10 cellular contexts compared by ENCODE assay signal in the genomic region with DNA sequence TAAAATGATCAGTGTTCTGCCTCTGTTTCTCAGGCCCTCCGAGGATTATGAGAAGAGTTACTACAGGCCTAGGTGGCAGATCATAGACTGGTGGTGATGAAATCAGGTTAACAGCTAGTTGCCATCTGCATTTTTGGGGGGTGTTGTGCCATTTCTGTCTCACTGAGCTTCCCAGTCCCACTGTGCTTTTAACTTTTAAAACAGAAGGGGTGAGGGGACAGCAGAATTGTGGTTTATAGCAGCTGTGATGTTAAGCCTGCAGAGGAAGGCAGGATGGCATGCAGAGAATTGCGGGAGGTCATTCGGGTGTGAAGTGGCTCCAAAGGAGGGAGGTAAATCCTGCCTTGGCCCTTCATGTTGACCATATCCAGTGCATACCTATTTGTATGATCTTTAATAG. TPM values are rescaled to one million over a fixed set of nuclear protein-coding genes. Genes with fewer than 3 reads are reported as not detected.
DNase-seq lines count a peak whose midpoint lies in the region; ATAC-seq and TF ChIP-seq lines count a peak whose summit lies in the region.
"Had no signal": no experiment of that assay in that cellular context is flagged by ENCODE, and none has a peak within 500 bp of the region (broad histone marks: within the 10 kb centered on the region; RNA-seq: fewer than 3 reads in every experiment).

No MANE protein-coding gene starts in this region.

- no peaks in the 10 kb centered on the region for H3K9me3 ChIP-seq in CD8-positive, alpha-beta T cell (ENCODE audit: low read length)
- H3K9me3 ChIP-seq in HUES64 (ENCODE audit: insufficient read depth, low read depth, low read length) (no peaks in the 10 kb centered on the region), MM.1S (replicated peaks; ENCODE audit: insufficient read depth, low read length) (no peaks in the 10 kb centered on the region)

- no peaks in the 10 kb centered on the region for H3K9me3 Mint-ChIP-seq in CD8-positive, alpha-beta T cell
- H3K9me3 Mint-ChIP-seq in activated naive CD8-positive, alpha-beta T cell treated with anti-CD3 and anti-CD28 coated beads, Interleukin-2, amount 50 U/mL, for 24 hours, result no peaks in the 10 kb centered on the region
- H3K9me3 Mint-ChIP-seq in naive thymus-derived CD8-positive, alpha-beta T cell, result no peaks in the 10 kb centered on the region

- CTCF ChIA-PET in CD8-positive, alpha-beta T cell (lab: Charles Lee), result interaction anchor here (1.1 to 1.5 kb wide), 2 partner anchors 26 to 44 kb away, joined by 3 read pairs; no protein-coding TSS in a partner anchor

- H3K4me3 Mint-ChIP-seq in CD8-positive, alpha-beta T cell, result peak overlapping the region; percentile 44
- H3K4me3 Mint-ChIP-seq in activated naive CD8-positive, alpha-beta T cell treated with anti-CD3 and anti-CD28 coated beads, Interleukin-2, amount 50 U/mL, for 24 hours, result peak overlapping the region; percentile 21
- peak overlapping the region; percentile 9 to 73 (median 61) for H3K4me3 Mint-ChIP-seq in naive thymus-derived CD8-positive, alpha-beta T cell

- H3K36me3 Mint-ChIP-seq in CD8-positive, alpha-beta T cell, result peaks cover 31% of the 10 kb centered on the region
- peaks cover 44% of the 10 kb centered on the region for H3K36me3 Mint-ChIP-seq in activated naive CD8-positive, alpha-beta T cell treated with anti-CD3 and anti-CD28 coated beads, Interleukin-2, amount 50 U/mL, for 24 hours (ENCODE audit: low read depth)
- peaks cover 0 to 17% (median 4%) of the 10 kb centered on the region in 3 donors for H3K36me3 Mint-ChIP-seq in naive thymus-derived CD8-positive, alpha-beta T cell

- 35% methylated on average over 3 of the region's 3 CpGs for WGBS in HUES64

- H3K4me2 ChIP-seq in MM.1S (ENCODE audit: low read depth, low read length), result no peak overlapping the region

- no peaks in the 10 kb centered on the region for H3K36me3 ChIP-seq in CD8-positive, alpha-beta T cell (ENCODE audit: insufficient read depth, low read length)
- H3K36me3 ChIP-seq in HUES64 (ENCODE audit: insufficient read depth, low read length) (peaks cover 3% of the 10 kb centered on the region), MM.1S (replicated peaks; ENCODE audit: insufficient read depth, low read length) (no peaks in the 10 kb centered on the region)

- H3K9me2 ChIP-seq in MM.1S (replicated peaks; ENCODE audit: insufficient read depth, low read length), result no peaks in the 10 kb centered on the region

- peaks cover 97% of the 10 kb centered on the region for H3K79me2 ChIP-seq in MM.1S (ENCODE audit: low read length)

- POLR2A ChIA-PET in CD8-positive, alpha-beta T cell (lab: Charles Lee), result interaction anchor here (1.0 kb wide), 1 partner anchor 81 kb away, joined by 3 read pairs; no protein-coding TSS in a partner anchor
- POLR2A ChIA-PET in naive thymus-derived CD8-positive, alpha-beta T cell (lab: Charles Lee), result interaction anchor here (0.8 to 1.4 kb wide), 2 partner anchors 11 to 13 kb away, joined by 3 to 6 read pairs; no protein-coding TSS in a partner anchor

- H3K4me3 ChIP-seq in CD8-positive, alpha-beta T cell (ENCODE audit: low read depth, low read length), result no peak overlapping the region
- H3K4me3 ChIP-seq in HUES64 (ENCODE audit: low read length), result no peak overlapping the region; the same call in 1 of the 2 replicates
- H3K4me3 ChIP-seq in MM.1S (ENCODE audit: low read length), result no peak overlapping the region

- H3K27ac ChIP-seq in CD8-positive, alpha-beta T cell (ENCODE audit: low read depth, low read length), result no peak overlapping the region
- H3K27ac ChIP-seq in HUES64 (ENCODE audit: low read depth, low read length) (peak overlapping the region; percentile 70), MM.1S (ENCODE audit: low read length) (no peak overlapping the region)

- H3K27me3 ChIP-seq in CD8-positive, alpha-beta T cell (ENCODE audit: insufficient read depth, low read length), result no peaks in the 10 kb centered on the region
- H3K27me3 ChIP-seq in HUES64 (ENCODE audit: insufficient read depth, low read length), result no peaks in the 10 kb centered on the region
- H3K27me3 ChIP-seq in MM.1S (replicated peaks; ENCODE audit: insufficient read depth, low read length), result no peaks in the 10 kb centered on the region

- no peak overlapping the region for H3K9ac ChIP-seq in HUES64 (ENCODE audit: low read depth, low read length)
- H3K9ac ChIP-seq in MM.1S (ENCODE audit: low read length), result no peak overlapping the region

- ATAC-seq in CD8-positive, alpha-beta T cell, result no peak
- no peak for ATAC-seq in activated naive CD8-positive, alpha-beta T cell treated with anti-CD3 and anti-CD28 coated beads, Interleukin-2, amount 50 U/mL, for 24 hours
- ATAC-seq in naive thymus-derived CD8-positive, alpha-beta T cell, result no peak
- ATAC-seq in GM21367 (IDR thresholded peaks at IDR 0.05; ENCODE audit: unreplicated experiment), result no peak

- peaks cover 78% of the 10 kb centered on the region for H3K4me1 Mint-ChIP-seq in CD8-positive, alpha-beta T cell (ENCODE audit: low read depth)
- peaks cover 78% of the 10 kb centered on the region for H3K4me1 Mint-ChIP-seq in activated naive CD8-positive, alpha-beta T cell treated with anti-CD3 and anti-CD28 coated beads, Interleukin-2, amount 50 U/mL, for 24 hours
- H3K4me1 Mint-ChIP-seq in naive thymus-derived CD8-positive, alpha-beta T cell, result peaks cover 39 to 82% (median 75%) of the 10 kb centered on the region in 4 donors

- TF ChIP-seq CTCF in CD8-positive, alpha-beta T cell (IDR thresholded peaks at IDR 0.05), result no peak
- no peak for TF ChIP-seq CTCF in MM.1S (IDR thresholded peaks at IDR 0.05; ENCODE audit: low read length)

- no peaks in the 10 kb centered on the region for H3K27me3 Mint-ChIP-seq in CD8-positive, alpha-beta T cell (ENCODE audit: low read depth)
- no peaks in the 10 kb centered on the region for H3K27me3 Mint-ChIP-seq in activated naive CD8-positive, alpha-beta T cell treated with anti-CD3 and anti-CD28 coated beads, Interleukin-2, amount 50 U/mL, for 24 hours
- H3K27me3 Mint-ChIP-seq in naive thymus-derived CD8-positive, alpha-beta T cell, result no peaks in the 10 kb centered on the region

- peak overlapping the region; percentile 7 for H3K27ac Mint-ChIP-seq in CD8-positive, alpha-beta T cell
- H3K27ac Mint-ChIP-seq in activated naive CD8-positive, alpha-beta T cell treated with anti-CD3 and anti-CD28 coated beads, Interleukin-2, amount 50 U/mL, for 24 hours, result no peak overlapping the region
- peak overlapping the region in 9 of 10 donors; percentile 18 to 93 (median 68) for H3K27ac Mint-ChIP-seq in naive thymus-derived CD8-positive, alpha-beta T cell

- no peak overlapping the region for H2AFZ ChIP-seq in MM.1S (ENCODE audit: low read length)

- H4K20me1 ChIP-seq in MM.1S (ENCODE audit: insufficient read depth, low read length), result peaks cover 26% of the 10 kb centered on the region

- H3K4me1 ChIP-seq in CD8-positive, alpha-beta T cell (ENCODE audit: insufficient read depth, low read length), result peaks cover 71% of the 10 kb centered on the region
- H3K4me1 ChIP-seq in HUES64 (ENCODE audit: insufficient read depth, low read length) (peaks cover 61% of the 10 kb centered on the region), MM.1S (ENCODE audit: low read length) (peaks cover 25% of the 10 kb centered on the region)

- intact Hi-C loops in CD8-positive, alpha-beta T cell (cut with DNase I, micrococcal nuclease), result loop anchor here in 1 of 2 experiments (5.0 to 10.0 kb wide), 2 partner anchors 383 to 795 kb away; partner anchors contain the start of genes FBXO36 and TRIP12

- peaks cover 14% of the 10 kb centered on the region for H3F3A ChIP-seq in MM.1S (ENCODE audit: insufficient read depth, low read length)

- DNase-seq in CD8-positive, alpha-beta T cell, result no peak
- DNase-seq in activated naive CD8-positive, alpha-beta T cell treated with anti-CD3 and anti-CD28 coated beads, Interleukin-2, amount 50 U/mL, for 24 hours, result no peak
- DNase-seq in naive thymus-derived CD8-positive, alpha-beta T cell, result no peak
- DNase-seq in amygdala (lab: John Stamatoyannopoulos, UW), result no peak
- DNase-seq in DMS79 (lab: John Stamatoyannopoulos, UW), result no peak
- DNase-seq in MM.1S, result no peak
- DNase-seq: NCI-H187, Right ventricle myocardium superior had no signal

RNA-seq across cellular contexts. Expression of gene CAB39, which starts 5.0 kb away (rescaled TPM):
- 10 to 100 TPM; 36.4 to 42.6 TPM for total RNA-seq in CD8-positive, alpha-beta T cell
- polyA plus RNA-seq in HUES64 (2013, experiment 1 of 2), result 37.2 TPM
- polyA plus RNA-seq in HUES64 (2013, experiment 2 of 2), result 35.8 TPM
- 100 to 1,000 TPM in 1 of 2 experiments, 10 to 100 TPM in 1; 95.5 to 107 TPM for total RNA-seq in naive thymus-derived CD8-positive, alpha-beta T cell
- 10 to 100 TPM; 62.5 to 81.5 (median 67.1) TPM for polyA plus RNA-seq in naive thymus-derived CD8-positive, alpha-beta T cell
